In genomic region chr1:22816803-22817202, GRCh38 we compare ENCODE assay signal across 16 cellular contexts.
"Had no signal": no experiment of that assay in that cellular context is flagged by ENCODE, and none has a peak within 500 bp of the region (broad histone marks: within the 10 kb centered on the region; RNA-seq: fewer than 3 reads in every experiment).

No MANE protein-coding gene starts in this region.

- H3K27me3 ChIP-seq: gastrocnemius medialis, heart right ventricle, pancreas had no signal

- H3K9me3 ChIP-seq: esophagus muscularis mucosa, gastrocnemius medialis, heart right ventricle, pancreas had no signal

- H3K9me3 Mint-ChIP-seq: naive thymus-derived CD8-positive, alpha-beta T cell; neural crest cell had no signal

- H3K4me3 Mint-ChIP-seq: naive thymus-derived CD8-positive, alpha-beta T cell; neural crest cell had no signal

- DNase-seq: effector memory CD4-positive, alpha-beta T cell; gastrocnemius medialis; heart right ventricle; hypothalamus; kidney glomerular epithelial cell; naive thymus-derived CD8-positive, alpha-beta T cell; nucleus accumbens; small intestine; stimulated activated CD4-positive, alpha-beta T cell treated with anti-CD3 and anti-CD28 coated beads, Interleukin-2, amount 100 ng/mL, for 48 hours; stimulated activated naive CD4-positive, alpha-beta T cell treated with Interleukin-2 at 50 U/mL for 16 hours; trophoblast cell had no signal

- H3K4me1 Mint-ChIP-seq: naive thymus-derived CD8-positive, alpha-beta T cell had no signal

- H3K4me1 ChIP-seq: gastrocnemius medialis had no signal

- H3K4me3 ChIP-seq: esophagus muscularis mucosa, gastrocnemius medialis, heart right ventricle, pancreas had no signal

- H3K27me3 Mint-ChIP-seq: progenitor cell of endocrine pancreas had no signal

- H3K36me3 Mint-ChIP-seq: naive thymus-derived CD8-positive, alpha-beta T cell had no signal

- ATAC-seq: gastrocnemius medialis; naive thymus-derived CD8-positive, alpha-beta T cell had no signal

- H3K27ac ChIP-seq: epithelial cell of prostate, esophagus muscularis mucosa, gastrocnemius medialis, heart right ventricle, pancreas had no signal

- H3K27ac Mint-ChIP-seq: naive thymus-derived CD8-positive, alpha-beta T cell had no signal

- H3K36me3 ChIP-seq: esophagus muscularis mucosa, gastrocnemius medialis, heart right ventricle, pancreas had no signal
